ENCODE assay signal across 10 cellular contexts in genomic region chr17:45785373-45786193, GRCh38. TPM values are rescaled to one million over a fixed set of nuclear protein-coding genes. Genes with fewer than 3 reads are reported as not detected.
DNase-seq lines count a peak whose midpoint lies in the region; ATAC-seq and TF ChIP-seq lines count a peak whose summit lies in the region.
"Had no signal": no experiment of that assay in that cellular context is flagged by ENCODE, and none has a peak within 500 bp of the region (broad histone marks: within the 10 kb centered on the region; RNA-seq: fewer than 3 reads in every experiment).

No MANE protein-coding gene starts in this region.

- no peak overlapping the region for H3K27ac Mint-ChIP-seq in CD4-positive, alpha-beta T cell

- TF ChIP-seq POLR2A in esophagus muscularis mucosa (IDR thresholded peaks at IDR 0.05; ENCODE audit: low read depth), result no peak

- no peaks in the 10 kb centered on the region for H4K20me1 ChIP-seq in osteoblast (ENCODE audit: insufficient read depth, low read length)

- H3K27ac ChIP-seq in CD4-positive, alpha-beta T cell (ENCODE audit: low read depth, low read length), result no peak overlapping the region
- H3K27ac ChIP-seq in esophagus muscularis mucosa (replicated peaks in 1 of 4) (no peak overlapping the region), osteoblast (ENCODE audit: low read depth, low read length) (no peak overlapping the region), SJCRH30 (no peak overlapping the region)

- no peak for ATAC-seq in CD4-positive, alpha-beta T cell (ENCODE audit: poor library complexity)

- no peaks in the 10 kb centered on the region for H3K36me3 Mint-ChIP-seq in CD4-positive, alpha-beta T cell (ENCODE audit: low read depth)

- peak overlapping the region; percentile 45 for H3K4me2 ChIP-seq in osteoblast (ENCODE audit: insufficient read depth, low read length)

- peak overlapping the region; percentile 54 for H3K4me3 Mint-ChIP-seq in CD4-positive, alpha-beta T cell

- peaks cover 79% of the 10 kb centered on the region for H3K27me3 Mint-ChIP-seq in CD4-positive, alpha-beta T cell

- peaks cover 9% of the 10 kb centered on the region for H3K4me1 Mint-ChIP-seq in CD4-positive, alpha-beta T cell (ENCODE audit: low read depth)

- no peak overlapping the region for H2AFZ ChIP-seq in osteoblast (ENCODE audit: low read length)

- POLR2A ChIA-PET in CD4-positive, alpha-beta T cell (lab: Charles Lee), result no interaction called here

- H3K79me2 ChIP-seq in osteoblast (ENCODE audit: insufficient read depth, low read length), result no peaks in the 10 kb centered on the region

- peaks cover 83% of the 10 kb centered on the region for H3K27me3 ChIP-seq in CD4-positive, alpha-beta T cell (ENCODE audit: control insufficient read depth, insufficient read depth, low read length)
- H3K27me3 ChIP-seq in esophagus muscularis mucosa (peaks cover 0 to 88% (median 24%) of the 10 kb centered on the region in 4 donors), osteoblast (ENCODE audit: insufficient read depth, low read length) (peaks cover 86% of the 10 kb centered on the region), SJCRH30 (peaks cover 50% of the 10 kb centered on the region)

- no peak for TF ChIP-seq CTCF in CD4-positive, alpha-beta T cell (IDR thresholded peaks at IDR 0.05)
- TF ChIP-seq CTCF in esophagus muscularis mucosa (IDR thresholded peaks at IDR 0.05) (no peak), osteoblast (IDR thresholded peaks at IDR 0.05; ENCODE audit: extremely low read depth, low read depth, low read length) (no peak)

- no peaks in the 10 kb centered on the region for H3K36me3 ChIP-seq in esophagus muscularis mucosa
- no peaks in the 10 kb centered on the region for H3K36me3 ChIP-seq in osteoblast (ENCODE audit: insufficient read depth, low read length)
- no peaks in the 10 kb centered on the region for H3K36me3 ChIP-seq in SJCRH30

- H3K4me1 ChIP-seq in esophagus muscularis mucosa (peaks cover 21 to 33% (median 26%) of the 10 kb centered on the region in 4 donors), osteoblast (ENCODE audit: insufficient read depth, low read length) (no peaks in the 10 kb centered on the region), SJCRH30 (no peaks in the 10 kb centered on the region)

- 59% methylated on average over 15 of the region's 40 CpGs for WGBS in esophagus muscularis mucosa

- DNase-seq in CD4-positive, alpha-beta T cell, result no peak
- DNase-seq in NCI-H82 treated with DMSO at 0.1 percent for 48 hours (lab: John Stamatoyannopoulos, UW; ENCODE audit: unreplicated experiment) (peak; percentile 36), esophagus muscularis mucosa (ENCODE audit: extremely low spot score) (no peak), osteoblast (ENCODE audit: insufficient read length, low spot score, missing footprints) (no peak), HT-29 (ENCODE audit: low spot score) (no peak), Ammon's horn (ENCODE audit: low spot score) (no peak), SJCRH30 (no peak), NCI-H1436 treated with DMSO at 0.1 percent for 48 hours (lab: John Stamatoyannopoulos, UW) (no peak)

- H3K9me3 ChIP-seq in CD4-positive, alpha-beta T cell (ENCODE audit: control insufficient read depth, low read length), result no peaks in the 10 kb centered on the region
- H3K9me3 ChIP-seq in esophagus muscularis mucosa, result no peaks in the 10 kb centered on the region
- no peaks in the 10 kb centered on the region for H3K9me3 ChIP-seq in osteoblast (ENCODE audit: low read depth, low read length)
- no peaks in the 10 kb centered on the region for H3K9me3 ChIP-seq in SJCRH30 (replicated peaks)

- no peaks in the 10 kb centered on the region for H3K9me3 Mint-ChIP-seq in CD4-positive, alpha-beta T cell

- intact Hi-C loops in CD4-positive, alpha-beta T cell (cut with DNase I, micrococcal nuclease), result no loop called here
- intact Hi-C loops in esophagus muscularis mucosa (cut with DNase I), result no loop called here

- TF ChIP-seq EP300 in esophagus muscularis mucosa (IDR thresholded peaks at IDR 0.05), result no peak

- CTCF ChIA-PET in CD4-positive, alpha-beta T cell (lab: Charles Lee), result no interaction called here

- H3K4me3 ChIP-seq in esophagus muscularis mucosa (peak overlapping the region; percentile 51 to 64 (median 53)), osteoblast (ENCODE audit: insufficient read depth, low read length) (no peak overlapping the region), SJCRH30 (no peak overlapping the region)

RNA-seq across cellular contexts. Expression of gene CRHR1, which starts 1.5 kb away (rescaled TPM):
- total RNA-seq in CD4-positive, alpha-beta T cell, result not detected
- total RNA-seq in esophagus muscularis mucosa, result under 1 TPM in 2 of 4 donors, not detected in 2; 0.50 to 0.52 TPM
- not detected in 2 replicates for total RNA-seq in osteoblast
- total RNA-seq in HT-29 (2014; rRNA removed; shearing (Covaris generic)), result not detected in 2 replicates
- not detected in 2 replicates for total RNA-seq in SJCRH30 (2014; rRNA removed; shearing (Covaris generic))
- total RNA-seq: fibroblast of lung, posterior vena cava had no signal

RNA-seq across cellular contexts. Expression of gene SPPL2C, which starts 59.1 kb away (rescaled TPM):
- not detected for total RNA-seq in CD4-positive, alpha-beta T cell
- total RNA-seq in esophagus muscularis mucosa (not detected), osteoblast (not detected in 2 replicates)
- not detected in 2 replicates for total RNA-seq in HT-29 (2014; rRNA removed; shearing (Covaris generic))
- not detected in 2 replicates for total RNA-seq in SJCRH30 (2014; rRNA removed; shearing (Covaris generic))
- total RNA-seq: fibroblast of lung, posterior vena cava had no signal

Comparison
In these comparisons a context has a peak if more than half of its experiments do, and no peak if none do; other contexts are left out.
1. H3K4me3 ChIP-seq: peak in esophagus muscularis mucosa (4 of 4); none in osteoblast (single experiment) and SJCRH30 (single experiment).